In genomic region chr9:70868044-70868443, GRCh38 we compare ENCODE assay signal across 26 cellular contexts.
DNase-seq lines count a peak whose midpoint lies in the region; FAIRE-seq and TF ChIP-seq lines count a peak whose summit lies in the region.
"Had no signal": no experiment of that assay in that cellular context is flagged by ENCODE, and none has a peak within 500 bp of the region (broad histone marks: within the 10 kb centered on the region; RNA-seq: fewer than 3 reads in every experiment).

No MANE protein-coding gene starts in this region.

- H3K4me2 ChIP-seq in endothelial cell of umbilical vein (ENCODE audit: insufficient read depth, low read length) (peak overlapping the region; percentile 98), MM.1S (ENCODE audit: low read depth, low read length) (no peak overlapping the region)
- H3K4me2 ChIP-seq: BLaER1 had no signal

- no peak overlapping the region for H3K4me3 Mint-ChIP-seq in Caco-2 (ENCODE audit: unreplicated experiment)
- H3K4me3 Mint-ChIP-seq: activated CD4-positive, alpha-beta T cell treated with anti-CD3 and anti-CD28 coated beads for 36 hours; activated naive CD8-positive, alpha-beta T cell; central memory CD8-positive, alpha-beta T cell had no signal

- POLR2A ChIA-PET in endothelial cell of umbilical vein (lab: Charles Lee) = no interaction called here
- POLR2A ChIA-PET in Caco-2 (lab: Charles Lee) = no interaction called here

- no peaks in the 10 kb centered on the region for H3K9me1 ChIP-seq in endothelial cell of umbilical vein (replicated peaks; ENCODE audit: control insufficient read depth, extremely low read depth, insufficient read depth, low read length)

- no peaks in the 10 kb centered on the region for H3K79me2 ChIP-seq in endothelial cell of umbilical vein (ENCODE audit: control insufficient read depth, insufficient read depth, low read length)
- H3K79me2 ChIP-seq in MM.1S (ENCODE audit: low read length) = no peaks in the 10 kb centered on the region

- H3K9me2 ChIP-seq in MM.1S (replicated peaks; ENCODE audit: insufficient read depth, low read length) = no peaks in the 10 kb centered on the region

- no peaks in the 10 kb centered on the region for H3K4me1 Mint-ChIP-seq in Caco-2 (ENCODE audit: low read depth, unreplicated experiment)
- H3K4me1 Mint-ChIP-seq: activated CD4-positive, alpha-beta T cell treated with anti-CD3 and anti-CD28 coated beads for 36 hours; central memory CD8-positive, alpha-beta T cell had no signal

- H3K36me3 Mint-ChIP-seq in Caco-2 (ENCODE audit: insufficient read depth, unreplicated experiment) = no peaks in the 10 kb centered on the region
- H3K36me3 Mint-ChIP-seq: activated naive CD8-positive, alpha-beta T cell had no signal

- H3K9me3 Mint-ChIP-seq in Caco-2 (ENCODE audit: unreplicated experiment) = no peaks in the 10 kb centered on the region
- H3K9me3 Mint-ChIP-seq: central memory CD8-positive, alpha-beta T cell had no signal

- TF ChIP-seq CTCF in endothelial cell of umbilical vein (IDR thresholded peaks at IDR 0.05; ENCODE audit: extremely low read depth in 1 of 2, insufficient read depth in 1 of 2, low read depth in 1 of 2, low read length in 2 of 2) = no peak
- TF ChIP-seq CTCF in tibial nerve (IDR thresholded peaks at IDR 0.05) = no peak
- no peak for TF ChIP-seq CTCF in Caco-2 (IDR thresholded peaks at IDR 0.05; ENCODE audit: insufficient read depth in 1 of 2, low read depth in 1 of 2, low read length in 1 of 2, severe bottlenecking in 1 of 2, unreplicated experiment in 1 of 2)
- TF ChIP-seq CTCF in MM.1S (IDR thresholded peaks at IDR 0.05; ENCODE audit: low read length) = no peak

- 39 to 49% methylated on average over 1 of the region's 1 CpG for WGBS in tibial nerve, 2 donors

- H3K4me3 ChIP-seq in endothelial cell of umbilical vein (replicated peaks in 1 of 3; ENCODE audit: insufficient read depth in 1 of 3, low read depth in 1 of 3, low read length in 3 of 3) (peak overlapping the region in 2 of 3 experiments; percentile 70 to 84), tibial nerve (peak overlapping the region in 3 of 4 donors; percentile 17 to 54 (median 33)), Caco-2 (ENCODE audit: low read depth, low read length) (no peak overlapping the region), MM.1S (ENCODE audit: low read length) (no peak overlapping the region)
- H3K4me3 ChIP-seq: BLaER1 had no signal

- no peak overlapping the region for H3K27ac ChIP-seq in endothelial cell of umbilical vein (ENCODE audit: insufficient read depth, low read depth, low read length)
- peak overlapping the region in 3 of 4 donors; percentile 42 to 88 (median 86) for H3K27ac ChIP-seq in tibial nerve
- H3K27ac ChIP-seq in MM.1S (ENCODE audit: low read length) = no peak overlapping the region
- H3K27ac ChIP-seq: BLaER1 had no signal

- TF ChIP-seq EP300 in tibial nerve (IDR thresholded peaks at IDR 0.05) = no peak

- TF ChIP-seq POLR2A in endothelial cell of umbilical vein (IDR thresholded peaks at IDR 0.05; ENCODE audit: low read depth, low read length) (no peak), tibial nerve (IDR thresholded peaks at IDR 0.05) (no peak)

- H3F3A ChIP-seq in MM.1S (ENCODE audit: insufficient read depth, low read length) = no peaks in the 10 kb centered on the region

- peaks cover 4% of the 10 kb centered on the region for H3K4me1 ChIP-seq in endothelial cell of umbilical vein (ENCODE audit: control insufficient read depth, extremely low read depth, insufficient read depth, low read length)
- peaks cover 0 to 12% (median 0%) of the 10 kb centered on the region in 4 donors for H3K4me1 ChIP-seq in tibial nerve
- no peaks in the 10 kb centered on the region for H3K4me1 ChIP-seq in Caco-2
- no peaks in the 10 kb centered on the region for H3K4me1 ChIP-seq in MM.1S (ENCODE audit: low read length)
- H3K4me1 ChIP-seq: ascending aorta had no signal

- intact Hi-C loops in endothelial cell of umbilical vein (cut with micrococcal nuclease) = loop anchor here (2.0 kb wide), 1 partner anchor 35 kb away; no protein-coding TSS in a partner anchor
- intact Hi-C loops in Caco-2 (cut with micrococcal nuclease; ENCODE audit: unreplicated experiment) = loop anchor here (5.0 kb wide), 1 partner anchor 51 kb away; no protein-coding TSS in a partner anchor

- FAIRE-seq in RCC 7860 (lab: Jason Lieb, UNC) = peak; percentile 68
- no peak for FAIRE-seq in endothelial cell of umbilical vein (lab: Jason Lieb, UNC)

- no peak for DNase-seq in RCC 7860 (ENCODE audit: low spot score)
- peak; percentile 3 for DNase-seq in endothelial cell of umbilical vein (ENCODE audit: low read depth, low spot score)
- peak; percentile 15 for DNase-seq in left kidney (ENCODE audit: low read depth, low spot score)
- DNase-seq in tibial nerve (ENCODE audit: low spot score in 2 of 2) = no peak
- DNase-seq in Caco-2 = no peak
- DNase-seq in stimulated activated CD4-positive, alpha-beta T cell treated with anti-CD3 and anti-CD28 coated beads, Interleukin-4, amount 100 ng/mL, for 4 hours = no peak
- no peak for DNase-seq in MM.1S
- DNase-seq: activated CD4-positive, alpha-beta T cell treated with anti-CD3 and anti-CD28 coated beads for 36 hours; activated effector memory CD4-positive, alpha-beta T cell treated with Interleukin-2 at 50 U/mL for 16 hours; activated T-cell treated with anti-CD3 and anti-CD28 coated beads for 4 hours; foreskin fibroblast; GDM1; HCEC 1CT; head of caudate nucleus; KG1; left colon; MG63; NCI-H1417; NCI-H82; posterior cingulate gyrus; stimulated activated CD4-positive, alpha-beta T cell treated with anti-CD3 and anti-CD28 coated beads, Interleukin-15, amount 100 ng/mL, for 24 hours; stimulated activated naive CD4-positive, alpha-beta T cell treated with Interleukin-2 at 50 U/mL for 16 hours had no signal

- H2AFZ ChIP-seq in endothelial cell of umbilical vein (ENCODE audit: low read depth, low read length) = no peak overlapping the region
- no peak overlapping the region for H2AFZ ChIP-seq in MM.1S (ENCODE audit: low read length)

- H3K36me3 ChIP-seq in endothelial cell of umbilical vein (ENCODE audit: control insufficient read depth in 2 of 2, extremely low read depth in 1 of 2, insufficient read depth in 2 of 2, low read length in 2 of 2) = no peaks in the 10 kb centered on the region
- H3K36me3 ChIP-seq in tibial nerve = no peaks in the 10 kb centered on the region
- H3K36me3 ChIP-seq in Caco-2 (ENCODE audit: control insufficient read depth, insufficient read depth, low read length) = no peaks in the 10 kb centered on the region
- H3K36me3 ChIP-seq in MM.1S (replicated peaks; ENCODE audit: insufficient read depth, low read length) = no peaks in the 10 kb centered on the region
- H3K36me3 ChIP-seq: ascending aorta, BLaER1, MG63 had no signal

- dilution Hi-C loops in endothelial cell of umbilical vein (cut with MboI; ENCODE audit: extremely low pct_ligation_motif_present, low sequenced_read_pairs) = no loop called here

- no peaks in the 10 kb centered on the region for H3K27me3 ChIP-seq in endothelial cell of umbilical vein (ENCODE audit: control insufficient read depth in 2 of 2, insufficient read depth in 2 of 2, low read length in 2 of 2)
- no peaks in the 10 kb centered on the region for H3K27me3 ChIP-seq in tibial nerve
- H3K27me3 ChIP-seq in Caco-2 (replicated peaks; ENCODE audit: control insufficient read depth, insufficient read depth, low read length) = no peaks in the 10 kb centered on the region
- H3K27me3 ChIP-seq in MM.1S (replicated peaks; ENCODE audit: insufficient read depth, low read length) = no peaks in the 10 kb centered on the region
- H3K27me3 ChIP-seq: ascending aorta, BLaER1, MG63 had no signal

- H3K27me3 Mint-ChIP-seq in Caco-2 (ENCODE audit: insufficient read depth, unreplicated experiment) = peaks cover 5% of the 10 kb centered on the region

- no peak overlapping the region for H3K27ac Mint-ChIP-seq in Caco-2 (ENCODE audit: unreplicated experiment)
- H3K27ac Mint-ChIP-seq: activated CD4-positive, alpha-beta T cell treated with anti-CD3 and anti-CD28 coated beads for 36 hours; activated naive CD8-positive, alpha-beta T cell had no signal

- no peak overlapping the region for H3K9ac ChIP-seq in endothelial cell of umbilical vein (replicated peaks; ENCODE audit: extremely low read depth, insufficient read depth, low read length)
- H3K9ac ChIP-seq in MM.1S (ENCODE audit: low read length) = no peak overlapping the region
- H3K9ac ChIP-seq: BLaER1 had no signal

- BruUV-seq in endothelial cell of umbilical vein (replicated peaks; lab: Mats Ljungman, UMichigan) = no TSS peak
- BruUV-seq in Caco-2 (replicated peaks; lab: Mats Ljungman, UMichigan) = no TSS peak

- no peaks in the 10 kb centered on the region for H3K9me3 ChIP-seq in endothelial cell of umbilical vein (replicated peaks; ENCODE audit: control insufficient read depth, insufficient read depth, low read length)
- H3K9me3 ChIP-seq in tibial nerve = no peaks in the 10 kb centered on the region
- no peaks in the 10 kb centered on the region for H3K9me3 ChIP-seq in Caco-2
- H3K9me3 ChIP-seq in MM.1S (replicated peaks; ENCODE audit: insufficient read depth, low read length) = no peaks in the 10 kb centered on the region
- H3K9me3 ChIP-seq: ascending aorta, BLaER1, MG63 had no signal

- CTCF ChIA-PET in endothelial cell of umbilical vein (lab: Charles Lee) = interaction anchor here (1.0 to 2.4 kb wide), 3 partner anchors 9 to 228 kb away, joined by 3 to 7 read pairs (median 3); no protein-coding TSS in a partner anchor
- CTCF ChIA-PET in Caco-2 (lab: Charles Lee) = no interaction called here

- H4K20me1 ChIP-seq in endothelial cell of umbilical vein (replicated peaks; ENCODE audit: control insufficient read depth, extremely low read depth, insufficient read depth, low read length) (no peaks in the 10 kb centered on the region), MM.1S (ENCODE audit: insufficient read depth, low read length) (no peaks in the 10 kb centered on the region)
- H4K20me1 ChIP-seq: BLaER1 had no signal

TF ChIP-seq in endothelial cell of umbilical vein, 7 proteins besides CTCF, POLR2A, EP300 and RAD21:
- no peak for TF ChIP-seq POLR2AphosphoS5 (IDR thresholded peaks at IDR 0.05; ENCODE audit: insufficient read depth, low read depth, low read length)
- no peak for TF ChIP-seq EZH2 (IDR thresholded peaks at IDR 0.05; ENCODE audit: borderline replicate concordance, low read depth, low read length, severe bottlenecking)
- no peak for TF ChIP-seq FOS (IDR thresholded peaks at IDR 0.05; ENCODE audit: borderline replicate concordance, insufficient read depth, low read length)
- no peak for TF ChIP-seq MYC (IDR thresholded peaks at IDR 0.05; ENCODE audit: low read depth, low read length)
- no peak for TF ChIP-seq JUN (IDR thresholded peaks at IDR 0.05; ENCODE audit: borderline replicate concordance, insufficient read depth, insufficient read length, low read depth)
- TF ChIP-seq MAX (IDR thresholded peaks at IDR 0.05; ENCODE audit: insufficient read depth, insufficient read length) = no peak
- TF ChIP-seq GATA2 (IDR thresholded peaks at IDR 0.05; ENCODE audit: insufficient read depth, insufficient read length, low read depth, low read length) = no peak

Comparison
In these comparisons a context has a peak if more than half of its experiments do, and no peak if none do; other contexts are left out.
1. DNase-seq: peak in endothelial cell of umbilical vein (single experiment) and left kidney (single experiment); none in RCC 7860 (single experiment), tibial nerve (0 of 2), Caco-2 (0 of 2), stimulated activated CD4-positive, alpha-beta T cell treated with anti-CD3 and anti-CD28 coated beads, Interleukin-4, amount 100 ng/mL, for 4 hours (0 of 2) and MM.1S (single experiment).
2. H3K27ac ChIP-seq: peak in tibial nerve (3 of 4); none in endothelial cell of umbilical vein (single experiment) and MM.1S (single experiment).
3. H3K4me3 ChIP-seq: peak in endothelial cell of umbilical vein (2 of 3) and tibial nerve (3 of 4); none in Caco-2 (single experiment) and MM.1S (single experiment).